ENCODE assay signal across 22 cellular contexts in genomic region chr16:68351991-68352431, GRCh38. TPM values are rescaled to one million over a fixed set of nuclear protein-coding genes. Genes with fewer than 3 reads are reported as not detected.
DNase-seq lines count a peak whose midpoint lies in the region; FAIRE-seq and TF ChIP-seq lines count a peak whose summit lies in the region.
"Had no signal": no experiment of that assay in that cellular context is flagged by ENCODE, and none has a peak within 500 bp of the region (broad histone marks: within the 10 kb centered on the region; RNA-seq: fewer than 3 reads in every experiment).

No MANE protein-coding gene starts in this region.

- no peak overlapping the region for H3K27ac ChIP-seq in BLaER1
- no peak overlapping the region for H3K27ac ChIP-seq in H1 (ENCODE audit: low read depth, low read length)
- H3K27ac ChIP-seq in neuronal stem cell (replicated peaks; ENCODE audit: low read length), result no peak overlapping the region
- no peak overlapping the region for H3K27ac ChIP-seq in tibial nerve
- no peak overlapping the region for H3K27ac ChIP-seq in H9 (ENCODE audit: insufficient read length, low read depth, low read length)
- H3K27ac ChIP-seq: esophagus muscularis mucosa had no signal

- CTCF ChIA-PET in H1 (lab: Charles Lee; ENCODE audit: partially characterized antibody), result interaction anchor here (1.4 to 6.2 kb wide), 3 partner anchors 14 to 90 kb away, joined by 4 to 95 read pairs (median 31); partner anchors contain the start of gene SLC7A6

- no peaks in the 10 kb centered on the region for H3K23me2 ChIP-seq in H1 (ENCODE audit: low read depth, low read length)
- no peaks in the 10 kb centered on the region for H3K23me2 ChIP-seq in H9 (ENCODE audit: insufficient read length, low read depth, low read length, poor library complexity, severe bottlenecking)

- DNase-seq in LNCaP clone FGC (ENCODE audit: low read depth), result peak; percentile 96
- DNase-seq in H1 (ENCODE audit: low read depth in 1 of 2, low spot score in 2 of 2), result no peak
- DNase-seq in neuronal stem cell (ENCODE audit: low spot score), result no peak
- no peak for DNase-seq in tibial nerve (ENCODE audit: low spot score in 2 of 2)
- no peak for DNase-seq in immature natural killer cell
- no peak for DNase-seq in H9
- no peak for DNase-seq in erythroblast (lab: John Stamatoyannopoulos, UW)
- DNase-seq: activated CD4-positive, alpha-beta T cell treated with anti-CD3 and anti-CD28 coated beads, Interleukin-2, amount 50 U/mL, for 4 hours; activated T-cell treated with anti-CD3 and anti-CD28 coated beads, Interleukin-2, amount 50 U/mL, for 24 hours; dermis blood vessel endothelial cell; glutamatergic neuron; NCI-H1092; NCI-H2227 treated with DMSO at 0.1 percent for 48 hours; stimulated activated CD4-positive, alpha-beta T cell treated with anti-CD3 and anti-CD28 coated beads, Interleukin-15, amount 100 ng/mL, for 24 hours; stimulated activated naive B cell treated with anti-CD40 and anti-IgM and Interleukin-4, amounts not matched to agents 10 μg/mL and 1 μg/mL and 100 μg/mL, for 72 hours; T-cell had no signal

- H3K14ac ChIP-seq in H1 (ENCODE audit: insufficient read length), result no peak overlapping the region
- no peak overlapping the region for H3K14ac ChIP-seq in neuronal stem cell (ENCODE audit: low read length)
- H3K14ac ChIP-seq in H9 (ENCODE audit: insufficient read depth, low read length), result no peak overlapping the region

- H2BK12ac ChIP-seq in H1 (ENCODE audit: low read depth, low read length), result 0 out of 2 replicates have a peak overlapping the region, but pooled peaks have one; percentile 9
- no peak overlapping the region for H2BK12ac ChIP-seq in neuronal stem cell (ENCODE audit: low read length)
- no peak overlapping the region for H2BK12ac ChIP-seq in H9 (ENCODE audit: insufficient read length, low read depth, low read length)

- no peak overlapping the region for H3K4ac ChIP-seq in H1 (replicated peaks; ENCODE audit: insufficient read length, low read depth, low read length)
- H3K4ac ChIP-seq in neuronal stem cell (ENCODE audit: low read length), result no peak overlapping the region
- H3K4ac ChIP-seq in H9 (ENCODE audit: low read depth, low read length), result no peak overlapping the region

- no peak for TF ChIP-seq RAD21 in H1 (IDR thresholded peaks at IDR 0.05 in 1 of 2, conservative IDR thresholded peaks at IDR 0.05 in 1 of 2; ENCODE audit: low read depth in 2 of 2, low read length in 2 of 2)

- H3K9ac ChIP-seq in BLaER1, result no peak overlapping the region
- H3K9ac ChIP-seq in H1 (replicated peaks in 1 of 4; ENCODE audit: extremely low read depth in 1 of 4, low read depth in 3 of 4, low read length in 3 of 4), result no peak overlapping the region
- peak overlapping the region; percentile 47 for H3K9ac ChIP-seq in neuronal stem cell (ENCODE audit: low read depth, low read length, poor library complexity)
- no peak overlapping the region for H3K9ac ChIP-seq in H9 (ENCODE audit: extremely low read depth, insufficient read length, low read length)

- TF ChIP-seq POLR2A in H1 (IDR thresholded peaks at IDR 0.05; ENCODE audit: control extremely low read depth in 1 of 2, low read depth in 2 of 2, low read length in 2 of 2), result no peak
- TF ChIP-seq POLR2A in tibial nerve (IDR thresholded peaks at IDR 0.05), result no peak
- no peak for TF ChIP-seq POLR2A in erythroblast (IDR thresholded peaks at IDR 0.05; ENCODE audit: low read length)

- H3K4me1 Mint-ChIP-seq in immature natural killer cell, result peaks cover 19% of the 10 kb centered on the region in 2 donors
- H3K4me1 Mint-ChIP-seq in H9, result 0 out of 4 replicates have a peak, but pooled peaks cover 0 to 2% of the 10 kb centered on the region in 2 experiments

- H3K56ac ChIP-seq in H1 (replicated peaks; ENCODE audit: insufficient read length, low read depth, low read length) (no peak overlapping the region), H9 (ENCODE audit: insufficient read length, low read depth, low read length) (no peak overlapping the region)

- H2AFZ ChIP-seq in H1 (ENCODE audit: low read length) (no peak overlapping the region), neuronal stem cell (ENCODE audit: low read length) (no peak overlapping the region), H9 (ENCODE audit: low read length) (no peak overlapping the region)

- H4K91ac ChIP-seq in H1 (replicated peaks; ENCODE audit: insufficient read length, low read length) (no peak overlapping the region), neuronal stem cell (ENCODE audit: low read depth, low read length, poor library complexity) (no peak overlapping the region), H9 (ENCODE audit: insufficient read length, low read depth, low read length) (no peak overlapping the region)

- no peak overlapping the region for H3K18ac ChIP-seq in H1 (ENCODE audit: extremely low read depth, low read length)
- no peak overlapping the region for H3K18ac ChIP-seq in neuronal stem cell (ENCODE audit: low read length)
- no peak overlapping the region for H3K18ac ChIP-seq in H9 (ENCODE audit: insufficient read length, low read depth, low read length)

- H3K4me3 Mint-ChIP-seq in immature natural killer cell (no peak overlapping the region), H9 (no peak overlapping the region)
- H3K4me3 Mint-ChIP-seq: activated T-cell treated with anti-CD3 and anti-CD28 coated beads, Interleukin-2, amount 50 U/mL, for 24 hours; brain; memory B cell; stimulated activated naive B cell treated with anti-CD40 and anti-IgM and Interleukin-4, amounts not matched to agents 10 μg/mL and 1 μg/mL and 100 μg/mL, for 72 hours; T-cell had no signal

- no peak overlapping the region for H3K4me3 ChIP-seq in BLaER1
- H3K4me3 ChIP-seq in LNCaP clone FGC (ENCODE audit: low read depth, low read length), result no peak overlapping the region; the same call in 1 of the 2 replicates
- H3K4me3 ChIP-seq in H1 (ENCODE audit: extremely low read depth in 1 of 4, insufficient read depth in 2 of 4, low read depth in 3 of 4, low read length in 4 of 4), result no peak overlapping the region
- H3K4me3 ChIP-seq in neuronal stem cell (ENCODE audit: low read length in 2 of 2), result no peak overlapping the region
- no peak overlapping the region for H3K4me3 ChIP-seq in tibial nerve
- H3K4me3 ChIP-seq: esophagus muscularis mucosa, K562 had no signal

- no peak overlapping the region for H2BK5ac ChIP-seq in H1 (ENCODE audit: low read depth, low read length)
- H2BK5ac ChIP-seq in neuronal stem cell (ENCODE audit: low read length), result no peak overlapping the region
- H2BK5ac ChIP-seq in H9 (ENCODE audit: insufficient read length, low read length), result no peak overlapping the region

- TF ChIP-seq CTCF in LNCaP clone FGC (IDR thresholded peaks at IDR 0.05; ENCODE audit: control insufficient read depth, extremely low read depth, insufficient read depth) (no peak), H1 (IDR thresholded peaks at IDR 0.05; ENCODE audit: control extremely low read depth in 1 of 3, insufficient read depth in 1 of 3, low read depth in 1 of 3, low read length in 3 of 3) (no peak), tibial nerve (IDR thresholded peaks at IDR 0.05) (no peak), H9 (conservative IDR thresholded peaks at IDR 0.05) (no peak)

- no peak overlapping the region for H3T11ph ChIP-seq in H9 (ENCODE audit: low read length)

- H3K27ac Mint-ChIP-seq in immature natural killer cell, result no peak overlapping the region
- H3K27ac Mint-ChIP-seq in H9, result no peak overlapping the region; a peak in 2 of 7 replicates
- H3K27ac Mint-ChIP-seq: activated naive CD4-positive, alpha-beta T cell treated with anti-CD3 and anti-CD28 coated beads, Interleukin-2, amount 50 U/mL, for 72 hours; activated T-cell treated with anti-CD3 and anti-CD28 coated beads, Interleukin-2, amount 50 U/mL, for 24 hours; brain; memory B cell; stimulated activated naive B cell treated with anti-CD40 and anti-IgM and Interleukin-4, amounts not matched to agents 10 μg/mL and 1 μg/mL and 100 μg/mL, for 72 hours; T-cell had no signal

- H3K36me3 ChIP-seq in BLaER1, result peaks cover 85% of the 10 kb centered on the region
- peaks cover 11 to 41% (median 21%) of the 10 kb centered on the region in 4 experiments; a peak in 7 of 8 replicates for H3K36me3 ChIP-seq in H1 (ENCODE audit: control insufficient read depth in 2 of 4, insufficient read depth in 4 of 4, low read length in 3 of 4)
- H3K36me3 ChIP-seq in neuronal stem cell (replicated peaks in 1 of 2; ENCODE audit: control insufficient read depth in 2 of 2, insufficient read depth in 2 of 2, low read length in 2 of 2), result peaks cover 52 to 99% of the 10 kb centered on the region in 2 donors
- H3K36me3 ChIP-seq in tibial nerve, result peaks cover 0 to 100% (median 20%) of the 10 kb centered on the region in 3 donors

- no peak for FAIRE-seq in H1 (lab: Jason Lieb, UNC)
- FAIRE-seq: K562 had no signal

- H3K9me3 Mint-ChIP-seq in immature natural killer cell (no peaks in the 10 kb centered on the region), H9 (no peaks in the 10 kb centered on the region; a peak in 1 of 5 replicates)
- H3K9me3 Mint-ChIP-seq: activated naive CD4-positive, alpha-beta T cell treated with anti-CD3 and anti-CD28 coated beads, Interleukin-2, amount 50 U/mL, for 72 hours; activated T-cell treated with anti-CD3 and anti-CD28 coated beads, Interleukin-2, amount 50 U/mL, for 24 hours; brain; memory B cell; stimulated activated naive B cell treated with anti-CD40 and anti-IgM and Interleukin-4, amounts not matched to agents 10 μg/mL and 1 μg/mL and 100 μg/mL, for 72 hours; T-cell had no signal

- peaks cover 97% of the 10 kb centered on the region for H4K20me1 ChIP-seq in BLaER1
- peaks cover 0 to 12% of the 10 kb centered on the region in 2 experiments for H4K20me1 ChIP-seq in H1 (replicated peaks in 1 of 2; ENCODE audit: control insufficient read depth in 1 of 2, insufficient read depth in 2 of 2, low read length in 2 of 2)
- H4K20me1 ChIP-seq in H9 (ENCODE audit: control insufficient read depth, insufficient read depth, insufficient read length), result peaks cover 3% of the 10 kb centered on the region

- H3K27me3 ChIP-seq in BLaER1, result no peaks in the 10 kb centered on the region
- no peaks in the 10 kb centered on the region; a peak in 1 of 7 replicates for H3K27me3 ChIP-seq in H1 (replicated peaks in 1 of 4; ENCODE audit: control insufficient read depth in 3 of 4, extremely low read depth in 1 of 4, insufficient read depth in 3 of 4, low read length in 3 of 4)
- no peaks in the 10 kb centered on the region for H3K27me3 ChIP-seq in neuronal stem cell (ENCODE audit: control insufficient read depth in 3 of 3, insufficient read depth in 3 of 3, low read depth in 1 of 3, low read length in 3 of 3)
- H3K27me3 ChIP-seq in tibial nerve, result no peaks in the 10 kb centered on the region
- no peaks in the 10 kb centered on the region for H3K27me3 ChIP-seq in H9 (ENCODE audit: insufficient read depth, low read length)
- H3K27me3 ChIP-seq: esophagus muscularis mucosa had no signal

- TF ChIP-seq EP300 in H1 (IDR thresholded peaks at IDR 0.05; ENCODE audit: borderline replicate concordance in 1 of 2, low read depth in 2 of 2, low read length in 2 of 2) (no peak), tibial nerve (IDR thresholded peaks at IDR 0.05) (no peak)

- H2AK5ac ChIP-seq in H1 (ENCODE audit: low read depth, low read length), result no peak overlapping the region
- H2AK5ac ChIP-seq in neuronal stem cell (ENCODE audit: low read depth, low read length), result no peak overlapping the region
- no peak overlapping the region for H2AK5ac ChIP-seq in H9 (ENCODE audit: insufficient read length, low read length)

- H3K27me3 Mint-ChIP-seq in immature natural killer cell (ENCODE audit: low read depth in 3 of 3) (peaks cover 0 to 12% (median 2%) of the 10 kb centered on the region in 3 donors), H9 (ENCODE audit: low read depth) (no peaks in the 10 kb centered on the region)
- H3K27me3 Mint-ChIP-seq: activated T-cell treated with anti-CD3 and anti-CD28 coated beads, Interleukin-2, amount 50 U/mL, for 24 hours; brain; memory B cell; T-cell had no signal

- 0 out of 2 replicates have a peak, but pooled peaks cover 1% of the 10 kb centered on the region for H3K79me1 ChIP-seq in H1 (ENCODE audit: low read depth, low read length)
- peaks cover 2% of the 10 kb centered on the region for H3K79me1 ChIP-seq in neuronal stem cell (ENCODE audit: low read depth, low read length)
- no peaks in the 10 kb centered on the region for H3K79me1 ChIP-seq in H9 (ENCODE audit: insufficient read depth, low read depth, low read length, poor library complexity, severe bottlenecking)

- POLR2A ChIA-PET in H1 (lab: Charles Lee; ENCODE audit: partially characterized antibody), result interaction anchor here (1.2 kb wide), 1 partner anchor 33 kb away, joined by 3 read pairs; no protein-coding TSS in a partner anchor

- H3K79me2 ChIP-seq in H1 (ENCODE audit: control insufficient read depth in 1 of 2, insufficient read depth in 2 of 2, low read length in 2 of 2) (no peaks in the 10 kb centered on the region), H9 (ENCODE audit: insufficient read depth, low read length) (no peaks in the 10 kb centered on the region)

- H2BK20ac ChIP-seq in H1 (ENCODE audit: low read length) (no peak overlapping the region), H9 (ENCODE audit: low read depth, low read length, poor library complexity, severe bottlenecking) (no peak overlapping the region)

- H2BK15ac ChIP-seq in H1 (ENCODE audit: low read length) (no peak overlapping the region), neuronal stem cell (ENCODE audit: low read length) (no peak overlapping the region), H9 (ENCODE audit: low read depth, low read length) (no peak overlapping the region)

- H3K9me3 ChIP-seq in BLaER1 (no peaks in the 10 kb centered on the region), H1 (ENCODE audit: insufficient read depth in 2 of 2, low read depth in 1 of 2, low read length in 1 of 2) (no peaks in the 10 kb centered on the region), neuronal stem cell (replicated peaks in 1 of 2; ENCODE audit: control insufficient read depth in 2 of 2, insufficient read depth in 1 of 2, low read depth in 1 of 2, low read length in 2 of 2) (no peaks in the 10 kb centered on the region), tibial nerve (no peaks in the 10 kb centered on the region), H9 (ENCODE audit: control insufficient read depth, low read depth, low read length) (no peaks in the 10 kb centered on the region)
- H3K9me3 ChIP-seq: esophagus muscularis mucosa had no signal

- peaks cover 19 to 65% (median 27%) of the 10 kb centered on the region in 3 donors for H3K36me3 Mint-ChIP-seq in immature natural killer cell
- H3K36me3 Mint-ChIP-seq in H9 (ENCODE audit: insufficient read depth in 1 of 3, low read depth in 3 of 3), result peaks cover 18 to 69% (median 67%) of the 10 kb centered on the region in 3 experiments; a peak in 6 of 7 replicates

- H4K8ac ChIP-seq in H1 (ENCODE audit: extremely low read depth, insufficient read depth, low read length) (no peak overlapping the region), neuronal stem cell (ENCODE audit: low read depth, low read length) (no peak overlapping the region), H9 (replicated peaks; ENCODE audit: insufficient read length, low read depth, low read length) (no peak overlapping the region)

- H3K23ac ChIP-seq in H1 (ENCODE audit: insufficient read length) (no peak overlapping the region), neuronal stem cell (ENCODE audit: low read depth, low read length, poor library complexity) (no peak overlapping the region), H9 (ENCODE audit: insufficient read length, low read depth, low read length) (no peak overlapping the region)

- no peak overlapping the region for H4K5ac ChIP-seq in H1 (ENCODE audit: insufficient read length, low read depth, low read length)
- no peak overlapping the region for H4K5ac ChIP-seq in H9 (ENCODE audit: insufficient read length, low read depth, low read length)

- peaks cover 90% of the 10 kb centered on the region for H3K4me1 ChIP-seq in BLaER1
- H3K4me1 ChIP-seq in H1 (replicated peaks in 1 of 4; ENCODE audit: control insufficient read depth in 3 of 4, insufficient read depth in 4 of 4, low read length in 3 of 4), result no peaks in the 10 kb centered on the region
- no peaks in the 10 kb centered on the region for H3K4me1 ChIP-seq in neuronal stem cell (ENCODE audit: control insufficient read depth in 2 of 2, insufficient read depth in 1 of 2, low read depth in 1 of 2, low read length in 2 of 2)
- peaks cover 0 to 10% (median 0%) of the 10 kb centered on the region in 4 donors for H3K4me1 ChIP-seq in tibial nerve
- no peaks in the 10 kb centered on the region for H3K4me1 ChIP-seq in H9 (ENCODE audit: insufficient read depth, low read length)

- H3K4me2 ChIP-seq in BLaER1 (peak overlapping the region; percentile 56), H1 (ENCODE audit: insufficient read depth in 1 of 2, low read depth in 2 of 2, low read length in 2 of 2) (no peak overlapping the region), neuronal stem cell (ENCODE audit: insufficient read depth, low read length, poor library complexity, severe bottlenecking) (no peak overlapping the region), H9 (ENCODE audit: insufficient read depth, insufficient read length, low read length) (no peak overlapping the region)

- WGBS in H1 (ENCODE audit: extremely low coverage in 1 of 2, insufficient coverage in 1 of 2, insufficient read length in 1 of 2, insufficient replicate concordance in 2 of 2, low coverage in 1 of 2, low lambda C conversion rate in 2 of 2, missing lambda C conversion rate in 1 of 2), 2 experiments, result 96% methylated on average over 8 of the region's 11 CpGs; no CpG with 5 or more reads in 1 of the 2 experiments
- WGBS in neuronal stem cell (ENCODE audit: extremely low coverage in 2 of 2, insufficient read length in 2 of 2, insufficient replicate concordance in 1 of 2), 2 donors, result no CpG with 5 or more reads among the region's 11 CpGs
- WGBS in tibial nerve, 2 donors, result 85 to 97% methylated on average over 11 of the region's 11 CpGs
- WGBS in H9 (ENCODE audit: extremely low coverage, insufficient read length, low lambda C conversion rate), result no CpG with 5 or more reads among the region's 11 CpGs

- no peak overlapping the region for H2BK120ac ChIP-seq in H1 (replicated peaks; ENCODE audit: low read depth, low read length)
- no peak overlapping the region for H2BK120ac ChIP-seq in neuronal stem cell (ENCODE audit: low read depth, low read length)
- H2BK120ac ChIP-seq in H9 (ENCODE audit: low read depth, low read length, poor library complexity, severe bottlenecking), result no peak overlapping the region

RNA-seq across cellular contexts. Expression of gene PRMT7, which starts 41.2 kb away (rescaled TPM):
- 48.2 and 48.7 TPM in 2 replicates for total RNA-seq in H1 (2021; fragmentation: NEBNext Ultra II Directional; extraction: Animal tissue kit (Norgen Biotek cat#: 25700))
- polyA plus RNA-seq in H1 (2011; rRNA removed) (49.3 and 67.4 TPM in 2 replicates), immature natural killer cell (10 to 100 TPM; 30.8 to 51.8 (median 44.2) TPM)
- polyA plus RNA-seq in H1 (2011; cell fraction: cytosol; rRNA removed), result 70.2 TPM
- polyA plus RNA-seq in H1 (2011; cell fraction: nucleus; rRNA removed), result 200 TPM
- 48.4 to 57.0 TPM (median 53.5 TPM) in 4 replicates for polyA plus RNA-seq in H1 (2012, experiment 1 of 2)
- polyA plus RNA-seq in H1 (2012, experiment 2 of 2), result 53.6 TPM
- 37.0 TPM for polyA plus RNA-seq in H1 (2013, experiment 1 of 2)
- polyA plus RNA-seq in H1 (2013, experiment 2 of 2), result 33.0 TPM
- polyA minus RNA-seq in H1 (2011; rRNA and poly(A)+ RNA removed), result 65.7 and 68.2 TPM in 2 replicates
- polyA minus RNA-seq in H1 (2011; cell fraction: cytosol; rRNA and poly(A)+ RNA removed), result 44.0 TPM
- 57.0 TPM for polyA minus RNA-seq in H1 (2011; cell fraction: nucleus; rRNA and poly(A)+ RNA removed)
- 29.2 TPM for polyA plus RNA-seq in neuronal stem cell (2013, experiment 1 of 2)
- 27.7 TPM for polyA plus RNA-seq in neuronal stem cell (2013, experiment 2 of 2)
- total RNA-seq in tibial nerve (10 to 100 TPM; 74.1 to 91.5 (median 78.0) TPM), H9 (2021) (56.6 and 57.8 TPM in 2 replicates)

RNA-seq across cellular contexts. Expression of gene SLC7A6OS, which starts 41.3 kb away (rescaled TPM):
- total RNA-seq in H1 (2021; fragmentation: NEBNext Ultra II Directional; extraction: Animal tissue kit (Norgen Biotek cat#: 25700)), result 16.4 and 21.3 TPM in 2 replicates
- polyA plus RNA-seq in H1 (2011; rRNA removed) (7.3 and 7.6 TPM in 2 replicates), immature natural killer cell (10 to 100 TPM; 22.7 to 31.2 (median 24.4) TPM)
- polyA plus RNA-seq in H1 (2011; cell fraction: cytosol; rRNA removed), result 12.4 TPM
- 15.3 TPM for polyA plus RNA-seq in H1 (2011; cell fraction: nucleus; rRNA removed)
- polyA plus RNA-seq in H1 (2012, experiment 1 of 2), result 9.3 to 16.0 TPM (median 12.7 TPM) in 4 replicates
- 3.8 TPM for polyA plus RNA-seq in H1 (2012, experiment 2 of 2)
- 10.4 TPM for polyA plus RNA-seq in H1 (2013, experiment 1 of 2)
- 9.0 TPM for polyA plus RNA-seq in H1 (2013, experiment 2 of 2)
- polyA minus RNA-seq in H1 (2011; rRNA and poly(A)+ RNA removed), result 10.2 and 11.4 TPM in 2 replicates
- 6.2 TPM for polyA minus RNA-seq in H1 (2011; cell fraction: cytosol; rRNA and poly(A)+ RNA removed)
- 18.8 TPM for polyA minus RNA-seq in H1 (2011; cell fraction: nucleus; rRNA and poly(A)+ RNA removed)
- 11.8 TPM for polyA plus RNA-seq in neuronal stem cell (2013, experiment 1 of 2)
- polyA plus RNA-seq in neuronal stem cell (2013, experiment 2 of 2), result 12.4 TPM
- total RNA-seq in tibial nerve (10 to 100 TPM; 13.4 to 19.5 (median 14.2) TPM), H9 (2021) (21.1 and 24.5 TPM in 2 replicates)
